Comparison of ENCODE assay signal across 18 cellular contexts in the genomic region with DNA sequence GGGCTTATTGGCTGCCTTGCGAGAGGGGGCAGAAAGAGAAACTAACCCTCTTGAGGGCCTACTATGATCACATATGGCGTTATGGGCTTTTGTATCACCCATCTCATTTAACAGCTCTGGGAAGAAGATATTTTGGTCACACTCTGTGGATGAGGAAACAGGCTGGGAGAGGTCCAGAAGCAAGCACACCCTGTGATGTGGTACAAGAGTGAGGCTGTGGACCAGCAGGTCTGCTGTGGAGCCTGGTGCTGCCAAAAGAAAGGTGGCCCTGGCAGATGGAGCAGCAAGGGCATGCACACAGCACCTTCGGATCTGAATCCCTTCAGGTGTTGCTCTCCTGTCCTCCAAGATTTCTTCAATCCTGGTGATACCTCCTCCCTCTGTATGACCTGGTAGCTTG.
"Had no signal": no experiment of that assay in that cellular context is flagged by ENCODE, and none has a peak within 500 bp of the region (broad histone marks: within the 10 kb centered on the region; RNA-seq: fewer than 3 reads in every experiment).

No MANE protein-coding gene starts in this region.

- H3K9me3 ChIP-seq: ovary, tibial artery, vagina had no signal

- H3K27ac ChIP-seq: neural progenitor cell, ovary, tibial artery, vagina had no signal

- ATAC-seq: activated CD8-positive, alpha-beta T cell treated with anti-CD3 and anti-CD28 coated beads, Interleukin-2, amount 10 ng/mL, durations not matched to agents 7 days and 5 days; activated T-cell treated with anti-CD3 and anti-CD28 coated beads, Interleukin-2, amount 50 U/mL, for 72 hours; stimulated activated memory B cell treated with anti-CD40 and anti-IgM and Interleukin-4, amounts not matched to agents 10 μg/mL and 1 μg/mL and 100 μg/mL, for 72 hours had no signal

- DNase-seq: activated CD4-positive, alpha-beta T cell treated with anti-CD3 and anti-CD28 coated beads, Interleukin-2, amount 10 ng/mL, durations not matched to agents 24 days and 14 days; activated CD4-positive, CD25-positive, alpha-beta regulatory T cell; activated CD8-positive, alpha-beta memory T cell treated with anti-CD3 and anti-CD28 coated beads, Interleukin-2, amount 50 U/mL, for 4 hours; activated CD8-positive, alpha-beta T cell treated with anti-CD3 and anti-CD28 coated beads, Interleukin-2, amount 10 ng/mL, durations not matched to agents 7 days and 5 days; activated naive CD4-positive, alpha-beta T cell; activated naive CD8-positive, alpha-beta T cell treated with anti-CD3 and anti-CD28 coated beads, Interleukin-2, amount 10 ng/mL, durations not matched to agents 7 days and 5 days; activated T-cell treated with anti-CD3 and anti-CD28 coated beads, Interleukin-2, amount 50 U/mL, for 72 hours; glutamatergic neuron; naive B cell; ovary; stimulated activated CD4-positive, alpha-beta T cell treated with anti-CD3 and anti-CD28 coated beads, Interleukin-2, amount 100 ng/mL, for 48 hours; SW 1271; tibial artery had no signal

- H3K4me2 ChIP-seq: neural progenitor cell had no signal

- FAIRE-seq: endometrium, TTC549 had no signal

- H3K36me3 ChIP-seq: neural progenitor cell, ovary, tibial artery, vagina had no signal

- H2AFZ ChIP-seq: neural progenitor cell had no signal

- H3K9me3 Mint-ChIP-seq: activated CD4-positive, alpha-beta T cell treated with anti-CD3 and anti-CD28 coated beads, Interleukin-2, amount 10 ng/mL, durations not matched to agents 24 days and 14 days; neural progenitor cell; stimulated activated memory B cell treated with anti-CD40 and anti-IgM and Interleukin-4, amounts not matched to agents 10 μg/mL and 1 μg/mL and 100 μg/mL, for 72 hours had no signal

- H3K4me3 Mint-ChIP-seq: activated CD4-positive, alpha-beta T cell treated with anti-CD3 and anti-CD28 coated beads, Interleukin-2, amount 10 ng/mL, durations not matched to agents 24 days and 14 days; activated CD8-positive, alpha-beta T cell treated with anti-CD3 and anti-CD28 coated beads, Interleukin-2, amount 10 ng/mL, durations not matched to agents 7 days and 5 days; activated naive CD8-positive, alpha-beta T cell treated with anti-CD3 and anti-CD28 coated beads, Interleukin-2, amount 10 ng/mL, durations not matched to agents 7 days and 5 days; activated T-cell treated with anti-CD3 and anti-CD28 coated beads, Interleukin-2, amount 50 U/mL, for 72 hours; naive B cell; neural progenitor cell; stimulated activated memory B cell treated with anti-CD40 and anti-IgM and Interleukin-4, amounts not matched to agents 10 μg/mL and 1 μg/mL and 100 μg/mL, for 72 hours had no signal

- H3K4me1 ChIP-seq: tibial artery, vagina had no signal

- H3K4me1 Mint-ChIP-seq: activated CD4-positive, alpha-beta T cell treated with anti-CD3 and anti-CD28 coated beads, Interleukin-2, amount 10 ng/mL, durations not matched to agents 24 days and 14 days; activated naive CD8-positive, alpha-beta T cell treated with anti-CD3 and anti-CD28 coated beads, Interleukin-2, amount 10 ng/mL, durations not matched to agents 7 days and 5 days; naive B cell; stimulated activated memory B cell treated with anti-CD40 and anti-IgM and Interleukin-4, amounts not matched to agents 10 μg/mL and 1 μg/mL and 100 μg/mL, for 72 hours had no signal

- H3K27ac Mint-ChIP-seq: activated CD4-positive, alpha-beta T cell treated with anti-CD3 and anti-CD28 coated beads, Interleukin-2, amount 10 ng/mL, durations not matched to agents 24 days and 14 days; activated CD8-positive, alpha-beta T cell treated with anti-CD3 and anti-CD28 coated beads, Interleukin-2, amount 10 ng/mL, durations not matched to agents 7 days and 5 days; activated naive CD8-positive, alpha-beta T cell treated with anti-CD3 and anti-CD28 coated beads, Interleukin-2, amount 10 ng/mL, durations not matched to agents 7 days and 5 days; activated T-cell treated with anti-CD3 and anti-CD28 coated beads, Interleukin-2, amount 50 U/mL, for 72 hours; neural progenitor cell; stimulated activated memory B cell treated with anti-CD40 and anti-IgM and Interleukin-4, amounts not matched to agents 10 μg/mL and 1 μg/mL and 100 μg/mL, for 72 hours had no signal

- H3K27me3 Mint-ChIP-seq: activated CD4-positive, alpha-beta T cell treated with anti-CD3 and anti-CD28 coated beads, Interleukin-2, amount 10 ng/mL, durations not matched to agents 24 days and 14 days; activated naive CD8-positive, alpha-beta T cell treated with anti-CD3 and anti-CD28 coated beads, Interleukin-2, amount 10 ng/mL, durations not matched to agents 7 days and 5 days; naive B cell; stimulated activated memory B cell treated with anti-CD40 and anti-IgM and Interleukin-4, amounts not matched to agents 10 μg/mL and 1 μg/mL and 100 μg/mL, for 72 hours had no signal

- H3K27me3 ChIP-seq: neural progenitor cell, ovary, tibial artery, vagina had no signal

- H3K9ac ChIP-seq: neural progenitor cell had no signal

- H3K4me3 ChIP-seq: neural progenitor cell, ovary, tibial artery, vagina had no signal
